In genomic region chr3:183188895-183189462, GRCh38 we compare ENCODE assay signal across 9 cellular contexts. TPM values are rescaled to one million over a fixed set of nuclear protein-coding genes. Genes with fewer than 3 reads are reported as not detected.
DNase-seq lines count a peak whose midpoint lies in the region; ATAC-seq, FAIRE-seq and TF ChIP-seq lines count a peak whose summit lies in the region.
"Had no signal": no experiment of that assay in that cellular context is flagged by ENCODE, and none has a peak within 500 bp of the region (broad histone marks: within the 10 kb centered on the region; RNA-seq: fewer than 3 reads in every experiment).

No MANE protein-coding gene starts in this region.

- POLR2A ChIA-PET in Caco-2 (lab: Charles Lee), result no interaction called here

- no peak overlapping the region for H3K4me3 Mint-ChIP-seq in Caco-2 (ENCODE audit: unreplicated experiment)

- TF ChIP-seq CTCF in Caco-2 (IDR thresholded peaks at IDR 0.05; ENCODE audit: insufficient read depth in 1 of 2, low read depth in 1 of 2, low read length in 1 of 2, severe bottlenecking in 1 of 2, unreplicated experiment in 1 of 2) (peak; percentile 42 to 43), dorsolateral prefrontal cortex (IDR thresholded peaks at IDR 0.05 in 54 of 56, conservative IDR thresholded peaks at IDR 0.05 in 2 of 56; ENCODE audit: low read depth in 1 of 56, partially characterized antibody in 56 of 56) (peak in 50 of 56 donors; percentile 11 to 57 (median 40)), pancreas (IDR thresholded peaks at IDR 0.05) (peak in 2 of 4 donors; percentile 14 to 22)

- FAIRE-seq in pancreas (lab: Jason Lieb, UNC), result no peak
- FAIRE-seq: frontal cortex had no signal

- H3K27me3 ChIP-seq in Caco-2 (replicated peaks; ENCODE audit: control insufficient read depth, insufficient read depth, low read length), result no peaks in the 10 kb centered on the region
- no peaks in the 10 kb centered on the region for H3K27me3 ChIP-seq in dorsolateral prefrontal cortex
- H3K27me3 ChIP-seq in pancreas, result no peaks in the 10 kb centered on the region

- CTCF ChIA-PET in Caco-2 (lab: Charles Lee), result interaction anchor here (0.7 to 0.8 kb wide), 4 partner anchors 25 to 194 kb away, joined by 3 to 8 read pairs (median 4); no protein-coding TSS in a partner anchor

- H3K9me3 ChIP-seq in Caco-2 (no peaks in the 10 kb centered on the region), pancreas (no peaks in the 10 kb centered on the region)

- ATAC-seq in GM19372 (IDR thresholded peaks at IDR 0.05; ENCODE audit: low read depth, unreplicated experiment), result peak; percentile 72
- peak in 3 of 4 donors; percentile 51 to 74 (median 58) for ATAC-seq in pancreas
- no peak for ATAC-seq in HG02840 (IDR thresholded peaks at IDR 0.05; ENCODE audit: low FRiP score, unreplicated experiment)

- no peaks in the 10 kb centered on the region for H3K27me3 Mint-ChIP-seq in Caco-2 (ENCODE audit: insufficient read depth, unreplicated experiment)

- intact Hi-C loops in Caco-2 (cut with micrococcal nuclease; ENCODE audit: unreplicated experiment) (no loop called here), dorsolateral prefrontal cortex (cut with DNase I) (loop anchor here in 1 of 2 donors (10.0 kb wide), 1 partner anchor 576 kb away; no protein-coding TSS in a partner anchor), pancreas (cut with DNase I) (loop anchor here in 1 of 3 donors (10.0 kb wide), 1 partner anchor 196 kb away; no protein-coding TSS in a partner anchor)

- DNase-seq in Caco-2 (peak; percentile 51 to 63), OCI-M1 (lab: John Stamatoyannopoulos, UW) (peak; percentile 63), dorsolateral prefrontal cortex (peak in 5 of 10 donors; percentile 19 to 60 (median 54)), pancreas (peak in 3 of 6 donors; percentile 23 to 65 (median 40)), HuH-7.5 (ENCODE audit: low spot score) (no peak), NCI-H2029 (lab: John Stamatoyannopoulos, UW) (no peak)

- H3K27ac Mint-ChIP-seq in Caco-2 (ENCODE audit: unreplicated experiment), result no peak overlapping the region

- H3K9me3 Mint-ChIP-seq in Caco-2 (ENCODE audit: unreplicated experiment), result no peaks in the 10 kb centered on the region

- H3K4me1 Mint-ChIP-seq in Caco-2 (ENCODE audit: low read depth, unreplicated experiment), result peaks cover 2% of the 10 kb centered on the region

- H3K36me3 Mint-ChIP-seq in Caco-2 (ENCODE audit: insufficient read depth, unreplicated experiment), result no peaks in the 10 kb centered on the region

- BruUV-seq in Caco-2 (replicated peaks; lab: Mats Ljungman, UMichigan), result no TSS peak

- H3K4me3 ChIP-seq in Caco-2 (ENCODE audit: low read depth, low read length) (no peak overlapping the region), dorsolateral prefrontal cortex (no peak overlapping the region), pancreas (no peak overlapping the region)

- H3K4me1 ChIP-seq in Caco-2 (no peaks in the 10 kb centered on the region), pancreas (peaks cover 0 to 9% (median 0%) of the 10 kb centered on the region in 3 donors)

- H3K27ac ChIP-seq in dorsolateral prefrontal cortex, result peak overlapping the region in 1 of 59 donors; percentile 7
- H3K27ac ChIP-seq in pancreas, result no peak overlapping the region

- WGBS in pancreas, 2 donors, result 60 to 73% methylated on average over 7 of the region's 7 CpGs

- H3K36me3 ChIP-seq in Caco-2 (ENCODE audit: control insufficient read depth, insufficient read depth, low read length) (no peaks in the 10 kb centered on the region), pancreas (no peaks in the 10 kb centered on the region)

RNA-seq across cellular contexts. Expression of gene LAMP3, which starts 26.4 kb away (rescaled TPM):
- 6.0 and 12.3 TPM in 2 replicates for total RNA-seq in Caco-2 (2022)
- total RNA-seq in dorsolateral prefrontal cortex, result 1 to 10 TPM in 12 of 120 experiments, under 1 TPM in 79, not detected in 29; 0.15 to 1.8 (median 0.50) TPM
- 1 to 10 TPM; 1.7 to 4.4 (median 2.5) TPM for total RNA-seq in pancreas
- polyA plus RNA-seq in pancreas, result 1 to 10 TPM in 1 of 2 donors, under 1 TPM in 1; 0.96 to 1.0 TPM
- total RNA-seq: frontal cortex had no signal

Comparison
In these comparisons a context has a peak if more than half of its experiments do, and no peak if none do; other contexts are left out.
1. DNase-seq: peak in Caco-2 (2 of 2) and OCI-M1 (single experiment); none in HuH-7.5 (single experiment) and NCI-H2029 (single experiment).